In genomic region chr3:146701246-146701645, GRCh38 we compare ENCODE assay signal across 22 cellular contexts.
"Had no signal": no experiment of that assay in that cellular context is flagged by ENCODE, and none has a peak within 500 bp of the region (broad histone marks: within the 10 kb centered on the region; RNA-seq: fewer than 3 reads in every experiment).

No MANE protein-coding gene starts in this region.

- ATAC-seq: foreskin keratinocyte; left lobe of liver; naive thymus-derived CD4-positive, alpha-beta T cell; right cardiac atrium; stimulated activated naive B cell treated with anti-CD40 and anti-IgM and Interleukin-4, amounts not matched to agents 10 μg/mL and 1 μg/mL and 100 μg/mL, for 72 hours; upper lobe of right lung had no signal

- H3K4me2 ChIP-seq: neural progenitor cell had no signal

- H3K27ac ChIP-seq: colonic mucosa, esophagus muscularis mucosa, foreskin keratinocyte, neural progenitor cell, prostate gland, thoracic aorta, transverse colon, upper lobe of right lung, uterus had no signal

- FAIRE-seq: endothelial cell of umbilical vein, kidney, small intestine had no signal

- H3K27me3 ChIP-seq: colonic mucosa, esophagus muscularis mucosa, foreskin keratinocyte, neural progenitor cell, transverse colon, upper lobe of right lung, uterus had no signal

- H2AFZ ChIP-seq: neural progenitor cell had no signal

- DNase-seq: colonic mucosa; effector CD8-positive, alpha-beta T cell; foreskin keratinocyte; hypothalamus; kidney; mesenchymal stem cell; midbrain; naive thymus-derived CD4-positive, alpha-beta T cell; right cardiac atrium; small intestine; stimulated activated CD4-positive, alpha-beta T cell treated with anti-CD3 and anti-CD28 coated beads, Interleukin-15, amount 100 ng/mL, for 24 hours; stimulated activated CD4-positive, alpha-beta T cell treated with anti-CD3 and anti-CD28 coated beads, Interleukin-2, amount 100 ng/mL, for 48 hours; stimulated activated naive B cell treated with anti-CD40 and anti-IgM and Interleukin-4, amounts not matched to agents 10 μg/mL and 1 μg/mL and 100 μg/mL, for 72 hours; transverse colon; upper lobe of right lung; uterus had no signal

- H3K9ac ChIP-seq: neural progenitor cell had no signal

- H3K9me3 ChIP-seq: colonic mucosa, esophagus muscularis mucosa, prostate gland, thoracic aorta, transverse colon, upper lobe of right lung, uterus had no signal

- H3K4me3 ChIP-seq: colonic mucosa, esophagus muscularis mucosa, neural progenitor cell, prostate gland, thoracic aorta, transverse colon, upper lobe of right lung, uterus had no signal

- H3K36me3 ChIP-seq: colonic mucosa, esophagus muscularis mucosa, neural progenitor cell, prostate gland, thoracic aorta, transverse colon, upper lobe of right lung, uterus had no signal

- H3K4me1 ChIP-seq: colonic mucosa, esophagus muscularis mucosa, foreskin keratinocyte, neural progenitor cell, prostate gland, transverse colon, upper lobe of right lung, uterus had no signal
